1 cellular context compared by ENCODE assay signal in the genomic region with DNA sequence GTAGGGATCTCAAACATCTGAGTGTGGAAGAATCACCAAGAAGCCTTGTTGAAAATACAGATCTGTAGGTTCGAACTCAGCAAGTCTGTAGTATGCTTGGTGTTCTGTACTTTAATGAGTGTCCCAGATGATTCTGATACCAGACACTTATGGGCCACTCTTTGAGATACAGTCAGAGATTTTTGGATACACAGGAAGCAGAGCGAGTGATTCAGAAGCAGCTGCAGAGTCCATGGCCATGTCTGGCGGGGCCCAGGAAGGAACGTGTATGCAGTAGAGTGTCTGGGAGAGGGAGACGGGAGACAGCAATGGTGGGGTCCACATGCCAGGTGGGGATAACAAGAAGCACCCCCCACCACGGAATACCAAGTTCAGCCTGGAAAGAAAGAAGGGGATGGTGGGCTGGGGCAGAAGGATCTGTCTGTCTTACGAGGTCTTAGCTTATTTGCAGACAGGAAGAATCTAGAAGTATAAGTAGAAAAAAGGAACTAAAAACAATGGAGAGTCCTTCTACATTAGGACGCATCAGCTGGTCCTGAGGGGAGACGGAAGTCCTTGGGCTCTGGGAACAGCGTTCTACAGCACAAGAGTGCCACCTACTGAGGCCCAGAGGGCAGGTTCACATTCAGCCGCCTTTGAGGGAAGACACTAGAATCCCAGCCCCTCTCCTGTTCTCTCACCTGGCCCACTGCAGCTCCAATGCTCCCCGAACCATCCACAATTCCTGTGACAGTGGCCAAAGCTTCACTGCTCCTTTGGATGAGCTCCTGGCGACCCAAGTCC.
TF ChIP-seq lines count a peak whose summit lies in the region.

No MANE protein-coding gene starts in this region.

TF ChIP-seq in WTC11, 78 proteins besides CTCF, POLR2A, EP300 and RAD21 (continued from another document):
- TF ChIP-seq, protein P1, sequence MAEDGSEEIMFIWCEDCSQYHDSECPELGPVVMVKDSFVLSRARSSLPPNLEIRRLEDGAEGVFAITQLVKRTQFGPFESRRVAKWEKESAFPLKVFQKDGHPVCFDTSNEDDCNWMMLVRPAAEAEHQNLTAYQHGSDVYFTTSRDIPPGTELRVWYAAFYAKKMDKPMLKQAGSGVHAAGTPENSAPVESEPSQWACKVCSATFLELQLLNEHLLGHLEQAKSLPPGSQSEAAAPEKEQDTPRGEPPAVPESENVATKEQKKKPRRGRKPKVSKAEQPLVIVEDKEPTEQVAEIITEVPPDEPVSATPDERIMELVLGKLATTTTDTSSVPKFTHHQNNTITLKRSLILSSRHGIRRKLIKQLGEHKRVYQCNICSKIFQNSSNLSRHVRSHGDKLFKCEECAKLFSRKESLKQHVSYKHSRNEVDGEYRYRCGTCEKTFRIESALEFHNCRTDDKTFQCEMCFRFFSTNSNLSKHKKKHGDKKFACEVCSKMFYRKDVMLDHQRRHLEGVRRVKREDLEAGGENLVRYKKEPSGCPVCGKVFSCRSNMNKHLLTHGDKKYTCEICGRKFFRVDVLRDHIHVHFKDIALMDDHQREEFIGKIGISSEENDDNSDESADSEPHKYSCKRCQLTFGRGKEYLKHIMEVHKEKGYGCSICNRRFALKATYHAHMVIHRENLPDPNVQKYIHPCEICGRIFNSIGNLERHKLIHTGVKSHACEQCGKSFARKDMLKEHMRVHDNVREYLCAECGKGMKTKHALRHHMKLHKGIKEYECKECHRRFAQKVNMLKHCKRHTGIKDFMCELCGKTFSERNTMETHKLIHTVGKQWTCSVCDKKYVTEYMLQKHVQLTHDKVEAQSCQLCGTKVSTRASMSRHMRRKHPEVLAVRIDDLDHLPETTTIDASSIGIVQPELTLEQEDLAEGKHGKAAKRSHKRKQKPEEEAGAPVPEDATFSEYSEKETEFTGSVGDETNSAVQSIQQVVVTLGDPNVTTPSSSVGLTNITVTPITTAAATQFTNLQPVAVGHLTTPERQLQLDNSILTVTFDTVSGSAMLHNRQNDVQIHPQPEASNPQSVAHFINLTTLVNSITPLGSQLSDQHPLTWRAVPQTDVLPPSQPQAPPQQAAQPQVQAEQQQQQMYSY (CRISPR knock-in tag; IDR thresholded peaks at IDR 0.05) = no peak
- TF ChIP-seq, protein P2, sequence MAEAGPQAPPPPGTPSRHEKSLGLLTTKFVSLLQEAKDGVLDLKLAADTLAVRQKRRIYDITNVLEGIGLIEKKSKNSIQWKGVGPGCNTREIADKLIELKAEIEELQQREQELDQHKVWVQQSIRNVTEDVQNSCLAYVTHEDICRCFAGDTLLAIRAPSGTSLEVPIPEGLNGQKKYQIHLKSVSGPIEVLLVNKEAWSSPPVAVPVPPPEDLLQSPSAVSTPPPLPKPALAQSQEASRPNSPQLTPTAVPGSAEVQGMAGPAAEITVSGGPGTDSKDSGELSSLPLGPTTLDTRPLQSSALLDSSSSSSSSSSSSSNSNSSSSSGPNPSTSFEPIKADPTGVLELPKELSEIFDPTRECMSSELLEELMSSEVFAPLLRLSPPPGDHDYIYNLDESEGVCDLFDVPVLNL (CRISPR knock-in tag; IDR thresholded peaks at IDR 0.05; ENCODE audit: borderline replicate concordance, low read depth) = no peak
- TF ChIP-seq, protein P3, sequence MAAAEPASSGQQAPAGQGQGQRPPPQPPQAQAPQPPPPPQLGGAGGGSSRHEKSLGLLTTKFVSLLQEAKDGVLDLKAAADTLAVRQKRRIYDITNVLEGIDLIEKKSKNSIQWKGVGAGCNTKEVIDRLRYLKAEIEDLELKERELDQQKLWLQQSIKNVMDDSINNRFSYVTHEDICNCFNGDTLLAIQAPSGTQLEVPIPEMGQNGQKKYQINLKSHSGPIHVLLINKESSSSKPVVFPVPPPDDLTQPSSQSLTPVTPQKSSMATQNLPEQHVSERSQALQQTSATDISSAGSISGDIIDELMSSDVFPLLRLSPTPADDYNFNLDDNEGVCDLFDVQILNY (CRISPR knock-in tag; IDR thresholded peaks at IDR 0.05) = no peak
- TF ChIP-seq SMAD3 (CRISPR knock-in tag; IDR thresholded peaks at IDR 0.05; ENCODE audit: borderline replicate concordance) (no peak), PRRX2 (CRISPR knock-in tag; IDR thresholded peaks at IDR 0.05) (no peak), TP53 (CRISPR knock-in tag; IDR thresholded peaks at IDR 0.05) (no peak)
- TF ChIP-seq, protein P4, sequence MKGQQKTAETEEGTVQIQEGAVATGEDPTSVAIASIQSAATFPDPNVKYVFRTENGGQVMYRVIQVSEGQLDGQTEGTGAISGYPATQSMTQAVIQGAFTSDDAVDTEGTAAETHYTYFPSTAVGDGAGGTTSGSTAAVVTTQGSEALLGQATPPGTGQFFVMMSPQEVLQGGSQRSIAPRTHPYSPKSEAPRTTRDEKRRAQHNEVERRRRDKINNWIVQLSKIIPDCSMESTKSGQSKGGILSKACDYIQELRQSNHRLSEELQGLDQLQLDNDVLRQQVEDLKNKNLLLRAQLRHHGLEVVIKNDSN (CRISPR knock-in tag; IDR thresholded peaks at IDR 0.05) = no peak
